ENCODE assay signal across 1 cellular context in genomic region chr19:57537953-57538547, GRCh38.
A peak's percentile ranks its signal among the peaks of the same experiment; 100 is the strongest.
TF ChIP-seq lines count a peak whose summit lies in the region.

No MANE protein-coding gene starts in this region.

TF ChIP-seq in HCT116, 20 proteins besides CTCF, POLR2A, EP300 and RAD21 (continued from another document):
- TF ChIP-seq YY1 (IDR thresholded peaks at IDR 0.05; ENCODE audit: extremely low read depth, insufficient replicate concordance, low read depth, low read length): no peak
- no peak for TF ChIP-seq JUND (IDR thresholded peaks at IDR 0.05)
- TF ChIP-seq ZNF274 (IDR thresholded peaks at IDR 0.05; ENCODE audit: low read depth, low read length): peak; percentile 27; the same call in 1 of the 2 replicates
TF ChIP-seq in HCT116: peak in this region for 1.
